In the genomic region with DNA sequence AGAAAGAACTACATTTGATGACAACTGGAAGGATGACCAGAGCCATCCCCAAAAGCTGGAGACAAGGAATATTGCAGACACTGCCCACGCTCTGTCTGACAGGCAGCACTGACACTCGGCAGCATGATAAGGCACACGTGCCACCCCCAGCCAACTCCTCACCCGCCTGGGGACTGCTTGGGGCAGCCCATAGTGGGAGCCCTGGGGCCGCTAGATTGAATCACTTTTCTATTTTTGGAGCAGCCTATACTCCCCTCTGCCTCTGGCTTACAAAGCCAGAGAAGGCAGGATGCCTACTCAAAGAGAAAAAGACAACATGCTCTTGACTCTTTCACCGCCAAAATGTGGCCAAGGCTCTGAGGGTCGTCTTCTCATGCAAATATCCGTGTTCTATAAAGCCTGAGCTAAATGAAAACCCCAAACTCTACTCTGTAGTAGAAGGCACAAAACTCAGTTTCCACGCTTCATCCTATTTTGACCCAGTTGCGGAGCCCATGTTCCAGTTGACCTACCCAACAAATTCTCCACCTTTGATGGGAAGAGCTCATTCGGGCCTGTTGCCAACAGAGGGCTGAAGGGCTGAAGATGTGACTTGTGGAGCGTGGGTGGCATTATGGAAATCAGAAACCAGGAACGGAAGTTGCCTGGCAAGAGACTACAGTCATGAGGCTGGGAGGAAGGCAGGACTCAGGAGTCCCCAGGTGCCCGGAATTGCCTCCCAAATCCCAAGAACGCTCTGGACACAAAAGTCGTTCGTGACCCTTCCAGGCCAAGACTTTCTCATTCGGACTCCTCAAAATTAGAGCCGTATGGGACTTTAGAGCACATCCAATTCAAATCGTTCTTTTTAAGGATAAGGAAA, we compare ENCODE assay signal across 8 cellular contexts. TPM values are rescaled to one million over a fixed set of nuclear protein-coding genes. Genes with fewer than 3 reads are reported as not detected.
DNase-seq lines count a peak whose midpoint lies in the region; ATAC-seq and TF ChIP-seq lines count a peak whose summit lies in the region.

No MANE protein-coding gene starts in this region.

- no peaks in the 10 kb centered on the region for H3K9me3 ChIP-seq in adipocyte (ENCODE audit: control insufficient read depth, low read length)
- no peaks in the 10 kb centered on the region for H3K9me3 ChIP-seq in iPS-15b (ENCODE audit: control insufficient read depth, insufficient read depth, low read length)

- H3K27me3 ChIP-seq in adipocyte (replicated peaks; ENCODE audit: control insufficient read depth, insufficient read depth, low read length): no peaks in the 10 kb centered on the region
- H3K27me3 ChIP-seq in iPS-15b (ENCODE audit: control insufficient read depth, insufficient read depth, low read length): no peaks in the 10 kb centered on the region

- H3K36me3 ChIP-seq in adipocyte (ENCODE audit: control insufficient read depth, insufficient read depth, low read length, severe bottlenecking): peaks cover 13% of the 10 kb centered on the region
- peaks cover 34% of the 10 kb centered on the region for H3K36me3 ChIP-seq in iPS-15b (ENCODE audit: control insufficient read depth, insufficient read depth, low read length)

- H3K4me3 ChIP-seq in GM08714 (ENCODE audit: low read length) (peak overlapping the region; percentile 86), adipocyte (ENCODE audit: low read length) (peak overlapping the region; percentile 96), iPS-15b (ENCODE audit: low read depth, low read length) (peak overlapping the region; percentile 83)

- H3K4me1 ChIP-seq in adipocyte (ENCODE audit: control insufficient read depth, insufficient read depth, low read length) (peaks cover 42% of the 10 kb centered on the region), iPS-15b (ENCODE audit: control insufficient read depth, insufficient read depth, low read length) (peaks cover 10% of the 10 kb centered on the region)

- H3K9ac ChIP-seq in adipocyte (ENCODE audit: low read length) (peak overlapping the region; percentile 88), iPS-15b (ENCODE audit: low read depth, low read length) (peak overlapping the region; percentile 71)

- peak; percentile 46 for ATAC-seq in HG02571 (IDR thresholded peaks at IDR 0.05; ENCODE audit: unreplicated experiment)

- DNase-seq in adipocyte (ENCODE audit: low read depth): peak; percentile 71
- peak; percentile 72 for DNase-seq in stimulated activated CD4-positive, alpha-beta T cell treated with anti-CD3 and anti-CD28 coated beads, Interleukin-1b, Interleukin-23, amount 100 ng/mL, for 48 hours
- DNase-seq in NCI-H446 treated with DMSO at 0.1 percent for 48 hours (lab: John Stamatoyannopoulos, UW): no peak
- no peak for DNase-seq in cerebellar nuclear complex (lab: John Stamatoyannopoulos, UW)

TF ChIP-seq in PFSK-1, 5 proteins besides CTCF, POLR2A, EP300 and RAD21:
- TF ChIP-seq POLR2AphosphoS5 (IDR thresholded peaks at IDR 0.05; ENCODE audit: low read depth, low read length) (no peak), TAF1 (IDR thresholded peaks at IDR 0.05; ENCODE audit: borderline replicate concordance, insufficient read depth, low read length) (peak; percentile 46; the same call in 1 of the 2 replicates), SIN3A (IDR thresholded peaks at IDR 0.05; ENCODE audit: borderline replicate concordance, insufficient read depth, low read length) (peak; percentile 75; the same call in 1 of the 2 replicates), FOXP2 (optimal IDR thresholded peaks at IDR 0.05; ENCODE audit: borderline replicate concordance, extremely low read depth, extremely low read length, insufficient read depth) (no peak)
- TF ChIP-seq, protein P1, sequence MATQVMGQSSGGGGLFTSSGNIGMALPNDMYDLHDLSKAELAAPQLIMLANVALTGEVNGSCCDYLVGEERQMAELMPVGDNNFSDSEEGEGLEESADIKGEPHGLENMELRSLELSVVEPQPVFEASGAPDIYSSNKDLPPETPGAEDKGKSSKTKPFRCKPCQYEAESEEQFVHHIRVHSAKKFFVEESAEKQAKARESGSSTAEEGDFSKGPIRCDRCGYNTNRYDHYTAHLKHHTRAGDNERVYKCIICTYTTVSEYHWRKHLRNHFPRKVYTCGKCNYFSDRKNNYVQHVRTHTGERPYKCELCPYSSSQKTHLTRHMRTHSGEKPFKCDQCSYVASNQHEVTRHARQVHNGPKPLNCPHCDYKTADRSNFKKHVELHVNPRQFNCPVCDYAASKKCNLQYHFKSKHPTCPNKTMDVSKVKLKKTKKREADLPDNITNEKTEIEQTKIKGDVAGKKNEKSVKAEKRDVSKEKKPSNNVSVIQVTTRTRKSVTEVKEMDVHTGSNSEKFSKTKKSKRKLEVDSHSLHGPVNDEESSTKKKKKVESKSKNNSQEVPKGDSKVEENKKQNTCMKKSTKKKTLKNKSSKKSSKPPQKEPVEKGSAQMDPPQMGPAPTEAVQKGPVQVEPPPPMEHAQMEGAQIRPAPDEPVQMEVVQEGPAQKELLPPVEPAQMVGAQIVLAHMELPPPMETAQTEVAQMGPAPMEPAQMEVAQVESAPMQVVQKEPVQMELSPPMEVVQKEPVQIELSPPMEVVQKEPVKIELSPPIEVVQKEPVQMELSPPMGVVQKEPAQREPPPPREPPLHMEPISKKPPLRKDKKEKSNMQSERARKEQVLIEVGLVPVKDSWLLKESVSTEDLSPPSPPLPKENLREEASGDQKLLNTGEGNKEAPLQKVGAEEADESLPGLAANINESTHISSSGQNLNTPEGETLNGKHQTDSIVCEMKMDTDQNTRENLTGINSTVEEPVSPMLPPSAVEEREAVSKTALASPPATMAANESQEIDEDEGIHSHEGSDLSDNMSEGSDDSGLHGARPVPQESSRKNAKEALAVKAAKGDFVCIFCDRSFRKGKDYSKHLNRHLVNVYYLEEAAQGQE (IDR thresholded peaks at IDR 0.05; ENCODE audit: insufficient read depth in 1 of 2, low read depth in 2 of 2, low read length in 2 of 2): no peak
TF ChIP-seq in PFSK-1: peak in this region for 2.

RNA-seq across cellular contexts. Expression of gene SMG5, which starts 1.1 kb away (rescaled TPM):
- polyA plus RNA-seq in PFSK-1 (2012; ENCODE audit: insufficient read length, low read depth): 82.6 TPM

RNA-seq across cellular contexts. Expression of gene TMEM79, which starts 2.6 kb away (rescaled TPM):
- 9.8 TPM for polyA plus RNA-seq in PFSK-1 (2012; ENCODE audit: insufficient read length, low read depth)

RNA-seq across cellular contexts. Expression of gene GLMP, which starts 14.0 kb away (rescaled TPM):
- polyA plus RNA-seq in PFSK-1 (2012; ENCODE audit: insufficient read length, low read depth): 62.5 TPM

RNA-seq across cellular contexts. Expression of gene VHLL, which starts 17.6 kb away (rescaled TPM):
- polyA plus RNA-seq in PFSK-1 (2012; ENCODE audit: insufficient read length, low read depth): not detected

RNA-seq across cellular contexts. Expression of gene PAQR6, which starts 33.7 kb away (rescaled TPM):
- 3.9 TPM for polyA plus RNA-seq in PFSK-1 (2012; ENCODE audit: insufficient read length, low read depth)

Comparison
In these comparisons a context has a peak if more than half of its experiments do, and no peak if none do; other contexts are left out.
1. DNase-seq: peak in adipocyte (single experiment) and stimulated activated CD4-positive, alpha-beta T cell treated with anti-CD3 and anti-CD28 coated beads, Interleukin-1b, Interleukin-23, amount 100 ng/mL, for 48 hours (single experiment); none in NCI-H446 treated with DMSO at 0.1 percent for 48 hours (single experiment) and cerebellar nuclear complex (0 of 2).
2. Peak in every context shown above with its lines, with median percentiles within 50 percentile points of each other: H3K4me3 ChIP-seq.